1 cellular context compared by ENCODE assay signal in genomic region chr13:41059896-41060722, GRCh38.
TF ChIP-seq lines count a peak whose summit lies in the region.

No MANE protein-coding gene starts in this region.

TF ChIP-seq in HepG2, 621 proteins besides CTCF, POLR2A, EP300 and RAD21 (continued from another document and continues in another):
- TF ChIP-seq ZFP36L1 (CRISPR knock-in tag; IDR thresholded peaks at IDR 0.05) (no peak), CEBPG (CRISPR knock-in tag; IDR thresholded peaks at IDR 0.05) (peak; percentile 67; the same call in 1 of the 2 replicates), ZNF224 (CRISPR knock-in tag; IDR thresholded peaks at IDR 0.05) (peak; percentile 97), HDAC6 (IDR thresholded peaks at IDR 0.05; ENCODE audit: low read depth, low read length) (0 out of 2 replicates have a peak, but pooled peaks have one; percentile 66), ZNF383 (CRISPR knock-in tag; IDR thresholded peaks at IDR 0.05; ENCODE audit: borderline replicate concordance) (peak; percentile 38; the same call in 1 of the 2 replicates), HNF1B (CRISPR knock-in tag; IDR thresholded peaks at IDR 0.05) (peak; percentile 97; the same call in 1 of the 2 replicates), ZNF101 (CRISPR knock-in tag; IDR thresholded peaks at IDR 0.05; ENCODE audit: borderline replicate concordance, low read depth) (no peak), ZIK1 (CRISPR knock-in tag; IDR thresholded peaks at IDR 0.05; ENCODE audit: borderline replicate concordance, low read depth) (no peak), HMG20A (CRISPR knock-in tag; IDR thresholded peaks at IDR 0.05; ENCODE audit: borderline replicate concordance) (no peak), ZNF746 (CRISPR knock-in tag; IDR thresholded peaks at IDR 0.05) (peak; percentile 67; the same call in 1 of the 2 replicates), ZNF775 (CRISPR knock-in tag; IDR thresholded peaks at IDR 0.05; ENCODE audit: borderline replicate concordance) (no peak), FOXK1 (CRISPR knock-in tag; IDR thresholded peaks at IDR 0.05; ENCODE audit: borderline replicate concordance, low read depth) (no peak; the same call in 1 of the 2 replicates), NCOA1 (CRISPR knock-in tag; IDR thresholded peaks at IDR 0.05) (no peak), GLI4 (CRISPR knock-in tag; IDR thresholded peaks at IDR 0.05; ENCODE audit: borderline replicate concordance) (no peak), ZNF34 (CRISPR knock-in tag; IDR thresholded peaks at IDR 0.05; ENCODE audit: borderline replicate concordance) (peak; percentile 64; the same call in 1 of the 2 replicates), ZNF20 (CRISPR knock-in tag; IDR thresholded peaks at IDR 0.05) (peak; percentile 72; the same call in 1 of the 2 replicates), KLF13 (CRISPR knock-in tag; IDR thresholded peaks at IDR 0.05) (no peak), ATAD3A (CRISPR knock-in tag; IDR thresholded peaks at IDR 0.05) (no peak), LCORL (IDR thresholded peaks at IDR 0.05) (no peak), LCORL (CRISPR knock-in tag; IDR thresholded peaks at IDR 0.05) (peak; percentile 33; the same call in 1 of the 2 replicates), KLF16 (CRISPR knock-in tag; IDR thresholded peaks at IDR 0.05) (peak; percentile 10 to 65; a peak in 1 of 4 replicates), ZBTB7B (CRISPR knock-in tag; IDR thresholded peaks at IDR 0.05) (peak; percentile 85), ZNF704 (CRISPR knock-in tag; IDR thresholded peaks at IDR 0.05; ENCODE audit: borderline replicate concordance) (peak; percentile 57), RBFOX2 (IDR thresholded peaks at IDR 0.05; ENCODE audit: low read depth, low read length) (peak; percentile 90), TAF15 (IDR thresholded peaks at IDR 0.05; ENCODE audit: low read depth, low read length, poor library complexity, severe bottlenecking) (no peak), ZNF761 (CRISPR knock-in tag; conservative IDR thresholded peaks at IDR 0.05) (peak; percentile 85; the same call in 1 of the 2 replicates), ARNTL (CRISPR knock-in tag; IDR thresholded peaks at IDR 0.05) (no peak; the same call in 1 of the 2 replicates), U2AF1 (optimal IDR thresholded peaks at IDR 0.05; ENCODE audit: low read depth, low read length) (peak; percentile 79), ZKSCAN1 (IDR thresholded peaks at IDR 0.05; ENCODE audit: low read length) (no peak), SETDB1 (CRISPR knock-in tag; IDR thresholded peaks at IDR 0.05; ENCODE audit: borderline replicate concordance) (no peak), YY1 (IDR thresholded peaks at IDR 0.05; ENCODE audit: insufficient read depth, insufficient replicate concordance, low read depth, low read length) (peak; percentile 54), ARNT2 (CRISPR knock-in tag; IDR thresholded peaks at IDR 0.05; ENCODE audit: low read depth) (peak; percentile 72; the same call in 1 of the 2 replicates), PBX3 (CRISPR knock-in tag; IDR thresholded peaks at IDR 0.05; ENCODE audit: borderline replicate concordance) (0 out of 2 replicates have a peak, but pooled peaks have one; percentile 27), DMAP1 (CRISPR knock-in tag; IDR thresholded peaks at IDR 0.05) (peak; percentile 65), PBX2 (CRISPR knock-in tag; IDR thresholded peaks at IDR 0.05) (no peak), NRL (CRISPR knock-in tag; IDR thresholded peaks at IDR 0.05; ENCODE audit: borderline replicate concordance) (peak; percentile 31; the same call in 1 of the 2 replicates), CHD2 (IDR thresholded peaks at IDR 0.05; ENCODE audit: low read depth, low read length) (no peak), ZNF660 (CRISPR knock-in tag; IDR thresholded peaks at IDR 0.05; ENCODE audit: borderline replicate concordance, low read depth) (no peak), AGO1 (IDR thresholded peaks at IDR 0.05; ENCODE audit: low read depth, low read length, poor library complexity, severe bottlenecking) (peak; percentile 49), ZNF703 (CRISPR knock-in tag; IDR thresholded peaks at IDR 0.05; ENCODE audit: borderline replicate concordance) (peak; percentile 35; the same call in 1 of the 2 replicates), TCF7L2 (IDR thresholded peaks at IDR 0.05; ENCODE audit: low read depth, low read length) (no peak), KDM6A (CRISPR knock-in tag; IDR thresholded peaks at IDR 0.05; ENCODE audit: low read depth) (no peak), FOXM1 (CRISPR knock-in tag; IDR thresholded peaks at IDR 0.05) (no peak), ZNF30 (CRISPR knock-in tag; IDR thresholded peaks at IDR 0.05) (no peak), ZNF431 (CRISPR knock-in tag; IDR thresholded peaks at IDR 0.05; ENCODE audit: borderline replicate concordance, low read depth) (no peak), REXO4 (CRISPR knock-in tag; IDR thresholded peaks at IDR 0.05; ENCODE audit: borderline replicate concordance) (no peak), RBAK (CRISPR knock-in tag; IDR thresholded peaks at IDR 0.05) (no peak), SP1 (IDR thresholded peaks at IDR 0.05) (no peak), SP1 (CRISPR knock-in tag; IDR thresholded peaks at IDR 0.05) (no peak; the same call in 1 of the 2 replicates), FOXJ3 (CRISPR knock-in tag; IDR thresholded peaks at IDR 0.05; ENCODE audit: borderline replicate concordance) (no peak), ZBTB26 (CRISPR knock-in tag; IDR thresholded peaks at IDR 0.05; ENCODE audit: borderline replicate concordance) (no peak), NFKB2 (CRISPR knock-in tag; IDR thresholded peaks at IDR 0.05; ENCODE audit: borderline replicate concordance) (peak; percentile 61; the same call in 1 of the 2 replicates), MIXL1 (CRISPR knock-in tag; IDR thresholded peaks at IDR 0.05) (0 out of 2 replicates have a peak, but pooled peaks have one; percentile 15), ZKSCAN8 (CRISPR knock-in tag; IDR thresholded peaks at IDR 0.05; ENCODE audit: borderline replicate concordance) (no peak; the same call in 1 of the 2 replicates), ATF7-NPFF (CRISPR knock-in tag; IDR thresholded peaks at IDR 0.05; ENCODE audit: low read depth) (no peak; the same call in 1 of the 2 replicates), BORCS8-MEF2B (CRISPR knock-in tag; IDR thresholded peaks at IDR 0.05) (peak; percentile 56)
- TF ChIP-seq, protein P1, sequence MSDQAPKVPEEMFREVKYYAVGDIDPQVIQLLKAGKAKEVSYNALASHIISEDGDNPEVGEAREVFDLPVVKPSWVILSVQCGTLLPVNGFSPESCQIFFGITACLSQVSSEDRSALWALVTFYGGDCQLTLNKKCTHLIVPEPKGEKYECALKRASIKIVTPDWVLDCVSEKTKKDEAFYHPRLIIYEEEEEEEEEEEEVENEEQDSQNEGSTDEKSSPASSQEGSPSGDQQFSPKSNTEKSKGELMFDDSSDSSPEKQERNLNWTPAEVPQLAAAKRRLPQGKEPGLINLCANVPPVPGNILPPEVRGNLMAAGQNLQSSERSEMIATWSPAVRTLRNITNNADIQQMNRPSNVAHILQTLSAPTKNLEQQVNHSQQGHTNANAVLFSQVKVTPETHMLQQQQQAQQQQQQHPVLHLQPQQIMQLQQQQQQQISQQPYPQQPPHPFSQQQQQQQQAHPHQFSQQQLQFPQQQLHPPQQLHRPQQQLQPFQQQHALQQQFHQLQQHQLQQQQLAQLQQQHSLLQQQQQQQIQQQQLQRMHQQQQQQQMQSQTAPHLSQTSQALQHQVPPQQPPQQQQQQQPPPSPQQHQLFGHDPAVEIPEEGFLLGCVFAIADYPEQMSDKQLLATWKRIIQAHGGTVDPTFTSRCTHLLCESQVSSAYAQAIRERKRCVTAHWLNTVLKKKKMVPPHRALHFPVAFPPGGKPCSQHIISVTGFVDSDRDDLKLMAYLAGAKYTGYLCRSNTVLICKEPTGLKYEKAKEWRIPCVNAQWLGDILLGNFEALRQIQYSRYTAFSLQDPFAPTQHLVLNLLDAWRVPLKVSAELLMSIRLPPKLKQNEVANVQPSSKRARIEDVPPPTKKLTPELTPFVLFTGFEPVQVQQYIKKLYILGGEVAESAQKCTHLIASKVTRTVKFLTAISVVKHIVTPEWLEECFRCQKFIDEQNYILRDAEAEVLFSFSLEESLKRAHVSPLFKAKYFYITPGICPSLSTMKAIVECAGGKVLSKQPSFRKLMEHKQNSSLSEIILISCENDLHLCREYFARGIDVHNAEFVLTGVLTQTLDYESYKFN (CRISPR knock-in tag; conservative IDR thresholded peaks at IDR 0.05), result peak; percentile 61; the same call in 1 of the 2 replicates
- TF ChIP-seq, protein P2, sequence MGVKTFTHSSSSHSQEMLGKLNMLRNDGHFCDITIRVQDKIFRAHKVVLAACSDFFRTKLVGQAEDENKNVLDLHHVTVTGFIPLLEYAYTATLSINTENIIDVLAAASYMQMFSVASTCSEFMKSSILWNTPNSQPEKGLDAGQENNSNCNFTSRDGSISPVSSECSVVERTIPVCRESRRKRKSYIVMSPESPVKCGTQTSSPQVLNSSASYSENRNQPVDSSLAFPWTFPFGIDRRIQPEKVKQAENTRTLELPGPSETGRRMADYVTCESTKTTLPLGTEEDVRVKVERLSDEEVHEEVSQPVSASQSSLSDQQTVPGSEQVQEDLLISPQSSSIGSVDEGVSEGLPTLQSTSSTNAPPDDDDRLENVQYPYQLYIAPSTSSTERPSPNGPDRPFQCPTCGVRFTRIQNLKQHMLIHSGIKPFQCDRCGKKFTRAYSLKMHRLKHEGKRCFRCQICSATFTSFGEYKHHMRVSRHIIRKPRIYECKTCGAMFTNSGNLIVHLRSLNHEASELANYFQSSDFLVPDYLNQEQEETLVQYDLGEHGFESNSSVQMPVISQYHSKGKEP (CRISPR knock-in tag; IDR thresholded peaks at IDR 0.05), result no peak
- TF ChIP-seq, protein P3, sequence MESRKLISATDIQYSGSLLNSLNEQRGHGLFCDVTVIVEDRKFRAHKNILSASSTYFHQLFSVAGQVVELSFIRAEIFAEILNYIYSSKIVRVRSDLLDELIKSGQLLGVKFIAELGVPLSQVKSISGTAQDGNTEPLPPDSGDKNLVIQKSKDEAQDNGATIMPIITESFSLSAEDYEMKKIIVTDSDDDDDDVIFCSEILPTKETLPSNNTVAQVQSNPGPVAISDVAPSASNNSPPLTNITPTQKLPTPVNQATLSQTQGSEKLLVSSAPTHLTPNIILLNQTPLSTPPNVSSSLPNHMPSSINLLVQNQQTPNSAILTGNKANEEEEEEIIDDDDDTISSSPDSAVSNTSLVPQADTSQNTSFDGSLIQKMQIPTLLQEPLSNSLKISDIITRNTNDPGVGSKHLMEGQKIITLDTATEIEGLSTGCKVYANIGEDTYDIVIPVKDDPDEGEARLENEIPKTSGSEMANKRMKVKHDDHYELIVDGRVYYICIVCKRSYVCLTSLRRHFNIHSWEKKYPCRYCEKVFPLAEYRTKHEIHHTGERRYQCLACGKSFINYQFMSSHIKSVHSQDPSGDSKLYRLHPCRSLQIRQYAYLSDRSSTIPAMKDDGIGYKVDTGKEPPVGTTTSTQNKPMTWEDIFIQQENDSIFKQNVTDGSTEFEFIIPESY (CRISPR knock-in tag; IDR thresholded peaks at IDR 0.05), result no peak
